ENCODE assay signal across 9 cellular contexts in genomic region chr1:181152892-181153633, GRCh38.
A peak's percentile ranks its signal among the peaks of the same experiment; 100 is the strongest.
DNase-seq lines count a peak whose midpoint lies in the region; ATAC-seq and TF ChIP-seq lines count a peak whose summit lies in the region.
"Had no signal": no experiment of that assay in that cellular context is flagged by ENCODE, and none has a peak within 500 bp of the region (broad histone marks: within the 10 kb centered on the region; RNA-seq: fewer than 3 reads in every experiment).

No MANE protein-coding gene starts in this region.

- H3K4me3 ChIP-seq in IMR-90 (ENCODE audit: insufficient read depth, low read depth, low read length), result no peak overlapping the region
- H3K4me3 ChIP-seq in astrocyte of the cerebellum (ENCODE audit: low read depth, low read length), result no peak overlapping the region
- peak overlapping the region; percentile 21 to 54 for H3K4me3 ChIP-seq in stomach smooth muscle (ENCODE audit: low read length in 2 of 2)

- H3K4ac ChIP-seq in IMR-90 (ENCODE audit: low read depth, low read length), result peak overlapping the region; percentile 71

- CTCF ChIA-PET in IMR-90 (lab: Yijun Ruan, JAX), result interaction anchor here (0.6 to 4.4 kb wide), 7 partner anchors 10 to 278 kb away, joined by 3 to 24 read pairs (median 3); no protein-coding TSS in a partner anchor

- H2AK5ac ChIP-seq in IMR-90 (ENCODE audit: low read depth, low read length), result no peak overlapping the region

- peak overlapping the region; percentile 25 for H4K5ac ChIP-seq in IMR-90 (ENCODE audit: low read depth, low read length)

- H3K9me3 ChIP-seq in IMR-90 (ENCODE audit: control insufficient read depth, insufficient read depth, low read length) (no peaks in the 10 kb centered on the region), stomach smooth muscle (ENCODE audit: control insufficient read depth in 2 of 2, low read length in 2 of 2) (no peaks in the 10 kb centered on the region)

- H4K20me1 ChIP-seq in IMR-90 (ENCODE audit: insufficient read depth, low read length), result no peaks in the 10 kb centered on the region

- peak overlapping the region; percentile 62 for H3K23ac ChIP-seq in IMR-90 (ENCODE audit: low read depth, low read length)

- H2BK5ac ChIP-seq in IMR-90 (ENCODE audit: low read depth, low read length, poor library complexity, severe bottlenecking), result peak overlapping the region; percentile 14

- ATAC-seq in GM21447 (IDR thresholded peaks at IDR 0.05; ENCODE audit: unreplicated experiment) (peak; percentile 64), IMR-90 (ENCODE audit: low read depth) (peak; percentile 95)

- peaks cover 5% of the 10 kb centered on the region; the same call in 1 of the 2 replicates for H3K9me1 ChIP-seq in IMR-90 (ENCODE audit: insufficient read depth, low read length)

- in situ Hi-C loops in IMR-90 (cut with MboI; ENCODE audit: low sequenced_read_pairs) (loop anchor here (5.0 to 25.0 kb wide), 2 partner anchors 636 to 891 kb away; no protein-coding TSS in a partner anchor), astrocyte of the cerebellum (cut with HindIII; ENCODE audit: low sequenced_read_pairs) (loop anchor here (5.0 kb wide), 1 partner anchor 116 kb away; no protein-coding TSS in a partner anchor)

- H2BK15ac ChIP-seq in IMR-90 (ENCODE audit: low read depth, low read length), result peak overlapping the region; percentile 80; the same call in 2 of the 3 replicates

- H3K9ac ChIP-seq in IMR-90 (ENCODE audit: low read depth, low read length), result 0 out of 2 replicates have a peak overlapping the region, but pooled peaks have one; percentile 0
- peak overlapping the region; percentile 3 to 64 for H3K9ac ChIP-seq in stomach smooth muscle (ENCODE audit: low read length in 2 of 2)

- peak; percentile 47 for TF ChIP-seq RAD21 in IMR-90 (IDR thresholded peaks at IDR 0.05; ENCODE audit: low read length)

- H4K91ac ChIP-seq in IMR-90 (ENCODE audit: insufficient read depth, low read depth, low read length), result peak overlapping the region; percentile 70

- H3K18ac ChIP-seq in IMR-90 (ENCODE audit: low read depth, low read length), result peak overlapping the region; percentile 39

- dilution Hi-C loops in IMR-90 (cut with HindIII; ENCODE audit: low sequenced_read_pairs, unreplicated experiment), result no loop called here

- H3K27me3 ChIP-seq in IMR-90 (ENCODE audit: control insufficient read depth, insufficient read depth, low read length), result no peaks in the 10 kb centered on the region
- H3K27me3 ChIP-seq in stomach smooth muscle (ENCODE audit: control insufficient read depth in 1 of 2, insufficient read depth in 2 of 2, low read length in 2 of 2), result no peaks in the 10 kb centered on the region

- WGBS in IMR-90 (ENCODE audit: extremely low coverage in 2 of 2, insufficient read length in 1 of 2), 2 experiments, result 20% methylated on average over 5 of the region's 16 CpGs; no CpG with 5 or more reads in 1 of the 2 experiments

- no peaks in the 10 kb centered on the region for H3K36me3 ChIP-seq in IMR-90 (ENCODE audit: control insufficient read depth, insufficient read depth, low read length)
- H3K36me3 ChIP-seq in stomach smooth muscle (ENCODE audit: control insufficient read depth in 2 of 2, insufficient read depth in 2 of 2, low read length in 2 of 2), result no peaks in the 10 kb centered on the region

- POLR2A ChIA-PET in IMR-90 (lab: Charles Lee; ENCODE audit: unreplicated experiment), result interaction anchor here (0.9 kb wide), 1 partner anchor 64 kb away, joined by 8 read pairs; no protein-coding TSS in a partner anchor

- H2BK120ac ChIP-seq in IMR-90 (ENCODE audit: low read depth, low read length), result peak overlapping the region; percentile 50

- no peaks in the 10 kb centered on the region for H3K79me1 ChIP-seq in IMR-90 (ENCODE audit: low read depth in 1 of 2, low read length in 2 of 2)

- H3K14ac ChIP-seq in IMR-90 (replicated peaks; ENCODE audit: low read depth, low read length), result peak overlapping the region; percentile 56

- peak overlapping the region; percentile 1; the same call in 1 of the 2 replicates for H3K56ac ChIP-seq in IMR-90 (ENCODE audit: extremely low read depth, insufficient read depth, low read length)

- DNase-seq in Daoy (ENCODE audit: low read depth), result peak; percentile 29
- peak; percentile 94 for DNase-seq in IMR-90
- peak; percentile 52 for DNase-seq in astrocyte of the cerebellum (ENCODE audit: low read depth)
- peak; percentile 93 for DNase-seq in iris pigment epithelial cell (ENCODE audit: low read depth)
- DNase-seq in NCI-H510A (lab: John Stamatoyannopoulos, UW), result no peak
- DNase-seq in activated CD4-positive, alpha-beta T cell treated with anti-CD3 and anti-CD28 coated beads for 48 hours, result no peak
- DNase-seq: natural killer cell had no signal

- TF ChIP-seq POLR2A in IMR-90 (IDR thresholded peaks at IDR 0.05; ENCODE audit: low read depth, low read length), result peak; percentile 83

- H2BK20ac ChIP-seq in IMR-90 (ENCODE audit: low read depth, low read length), result peak overlapping the region; percentile 27

- H3K27ac ChIP-seq in IMR-90 (ENCODE audit: insufficient read depth, low read length) (peak overlapping the region; percentile 32), stomach smooth muscle (ENCODE audit: low read length) (peak overlapping the region; percentile 86)

- H3K4me1 ChIP-seq in IMR-90 (ENCODE audit: control insufficient read depth, insufficient read depth, low read length), result peaks cover 6% of the 10 kb centered on the region
- H3K4me1 ChIP-seq in stomach smooth muscle (ENCODE audit: control insufficient read depth, insufficient read depth, low read length), result peaks cover 21% of the 10 kb centered on the region

- TF ChIP-seq CTCF in IMR-90 (conservative IDR thresholded peaks at IDR 0.05; ENCODE audit: low read depth, low read length) (peak; percentile 45), astrocyte of the cerebellum (IDR thresholded peaks at IDR 0.05; ENCODE audit: low read depth, low read length, missing control alignments) (peak; percentile 36)

- H4K8ac ChIP-seq in IMR-90 (ENCODE audit: low read depth in 2 of 2, low read length in 2 of 2), result peak overlapping the region; percentile 48 to 88; a peak in 3 of 4 replicates

- intact Hi-C loops in IMR-90 (cut with micrococcal nuclease), result loop anchor here (5.0 kb wide), 1 partner anchor 521 kb away; the partner anchor contains the start of gene XPR1

- BruUV-seq in IMR-90 (replicated peaks; lab: Mats Ljungman, UMichigan), result no TSS peak

- H2AK9ac ChIP-seq in IMR-90 (replicated peaks; ENCODE audit: low read depth, low read length, poor library complexity), result peak overlapping the region; percentile 82

- H2AFZ ChIP-seq in IMR-90 (replicated peaks; ENCODE audit: low read length, poor library complexity), result peak overlapping the region; percentile 92

- peak overlapping the region; percentile 34 for H3K4me2 ChIP-seq in IMR-90 (ENCODE audit: low read depth, low read length)

TF ChIP-seq in IMR-90, 13 proteins besides CTCF, POLR2A, EP300 and RAD21:
- TF ChIP-seq FOS (IDR thresholded peaks at IDR 0.05; ENCODE audit: low read depth, low read length), result no peak
- no peak for TF ChIP-seq RFX5 (IDR thresholded peaks at IDR 0.05; ENCODE audit: low read depth, low read length)
- peak; percentile 32; the same call in 1 of the 2 replicates for TF ChIP-seq SMC3 (IDR thresholded peaks at IDR 0.05; ENCODE audit: low read depth, low read length)
- TF ChIP-seq MXI1 (IDR thresholded peaks at IDR 0.05; ENCODE audit: borderline replicate concordance, low read depth, low read length), result 0 out of 2 replicates have a peak, but pooled peaks have one; percentile 8
- TF ChIP-seq MAFK (IDR thresholded peaks at IDR 0.05; ENCODE audit: low read depth, low read length), result no peak
- no peak for TF ChIP-seq NFE2L2 (IDR thresholded peaks at IDR 0.05; ENCODE audit: low read depth, low read length)
- 0 out of 2 replicates have a peak, but pooled peaks have one; percentile 16 for TF ChIP-seq BHLHE40 (IDR thresholded peaks at IDR 0.05; ENCODE audit: low read depth, low read length)
- no peak for TF ChIP-seq CEBPB (IDR thresholded peaks at IDR 0.05; ENCODE audit: low read depth, low read length)
- no peak for TF ChIP-seq CHD1 (IDR thresholded peaks at IDR 0.05; ENCODE audit: low read depth, low read length)
- TF ChIP-seq RCOR1 (IDR thresholded peaks at IDR 0.05; ENCODE audit: insufficient replicate concordance, low read length), result peak; percentile 82
- TF ChIP-seq, protein P1, sequence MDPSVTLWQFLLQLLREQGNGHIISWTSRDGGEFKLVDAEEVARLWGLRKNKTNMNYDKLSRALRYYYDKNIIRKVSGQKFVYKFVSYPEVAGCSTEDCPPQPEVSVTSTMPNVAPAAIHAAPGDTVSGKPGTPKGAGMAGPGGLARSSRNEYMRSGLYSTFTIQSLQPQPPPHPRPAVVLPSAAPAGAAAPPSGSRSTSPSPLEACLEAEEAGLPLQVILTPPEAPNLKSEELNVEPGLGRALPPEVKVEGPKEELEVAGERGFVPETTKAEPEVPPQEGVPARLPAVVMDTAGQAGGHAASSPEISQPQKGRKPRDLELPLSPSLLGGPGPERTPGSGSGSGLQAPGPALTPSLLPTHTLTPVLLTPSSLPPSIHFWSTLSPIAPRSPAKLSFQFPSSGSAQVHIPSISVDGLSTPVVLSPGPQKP (IDR thresholded peaks at IDR 0.05; ENCODE audit: borderline replicate concordance, low read depth, low read length), result no peak
- TF ChIP-seq, protein P2, sequence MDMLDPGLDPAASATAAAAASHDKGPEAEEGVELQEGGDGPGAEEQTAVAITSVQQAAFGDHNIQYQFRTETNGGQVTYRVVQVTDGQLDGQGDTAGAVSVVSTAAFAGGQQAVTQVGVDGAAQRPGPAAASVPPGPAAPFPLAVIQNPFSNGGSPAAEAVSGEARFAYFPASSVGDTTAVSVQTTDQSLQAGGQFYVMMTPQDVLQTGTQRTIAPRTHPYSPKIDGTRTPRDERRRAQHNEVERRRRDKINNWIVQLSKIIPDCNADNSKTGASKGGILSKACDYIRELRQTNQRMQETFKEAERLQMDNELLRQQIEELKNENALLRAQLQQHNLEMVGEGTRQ (IDR thresholded peaks at IDR 0.05; ENCODE audit: low read depth, low read length), result no peak
- peak; percentile 72; the same call in 1 of the 2 replicates for TF ChIP-seq MAZ (IDR thresholded peaks at IDR 0.05; ENCODE audit: borderline replicate concordance, low read depth, low read length)

Comparison
In these comparisons a context has a peak if more than half of its experiments do, and no peak if none do; other contexts are left out.
1. DNase-seq: peak in Daoy (single experiment), IMR-90 (single experiment), astrocyte of the cerebellum (single experiment) and iris pigment epithelial cell (single experiment); none in NCI-H510A (single experiment) and activated CD4-positive, alpha-beta T cell treated with anti-CD3 and anti-CD28 coated beads for 48 hours (single experiment).
2. H3K4me3 ChIP-seq: peak in stomach smooth muscle (2 of 2); none in IMR-90 (single experiment) and astrocyte of the cerebellum (single experiment).